9 cellular contexts compared by ENCODE assay signal in genomic region chr7:30888783-30889182, GRCh38. TPM values are rescaled to one million over a fixed set of nuclear protein-coding genes. Genes with fewer than 3 reads are reported as not detected.
DNase-seq lines count a peak whose midpoint lies in the region; ATAC-seq and TF ChIP-seq lines count a peak whose summit lies in the region.
"Had no signal": no experiment of that assay in that cellular context is flagged by ENCODE, and none has a peak within 500 bp of the region (broad histone marks: within the 10 kb centered on the region; RNA-seq: fewer than 3 reads in every experiment).

No MANE protein-coding gene starts in this region.

- ATAC-seq in HG02798 (IDR thresholded peaks at IDR 0.05; ENCODE audit: poor library complexity, unreplicated experiment) = no peak
- ATAC-seq in activated T-cell treated with anti-CD3 and anti-CD28 coated beads, Interleukin-2, amount 50 U/mL, for 4 hours = no peak

- H3K27ac Mint-ChIP-seq in nephron progenitor cell = peak overlapping the region; percentile 33
- H3K27ac Mint-ChIP-seq: naive B cell had no signal

- H3K9me3 Mint-ChIP-seq in nephron progenitor cell = peaks cover 9% of the 10 kb centered on the region
- H3K9me3 Mint-ChIP-seq in activated T-cell treated with anti-CD3 and anti-CD28 coated beads, Interleukin-2, amount 50 U/mL, for 4 hours = peaks cover 10% of the 10 kb centered on the region

- H3K4me1 Mint-ChIP-seq in nephron progenitor cell = peaks cover 60% of the 10 kb centered on the region
- H3K4me1 Mint-ChIP-seq in activated T-cell treated with anti-CD3 and anti-CD28 coated beads, Interleukin-2, amount 50 U/mL, for 4 hours (ENCODE audit: low read depth) = no peaks in the 10 kb centered on the region

- H3K27me3 Mint-ChIP-seq in nephron progenitor cell (ENCODE audit: low read depth, poor library complexity) = peaks cover 3% of the 10 kb centered on the region
- H3K27me3 Mint-ChIP-seq in activated T-cell treated with anti-CD3 and anti-CD28 coated beads, Interleukin-2, amount 50 U/mL, for 4 hours (ENCODE audit: low read depth) = peaks cover 5% of the 10 kb centered on the region

- peak; percentile 8 for DNase-seq in Caki2 (ENCODE audit: low read depth)
- peak; percentile 78 for DNase-seq in NCI-H2171 treated with DMSO at 0.1 percent for 48 hours (lab: John Stamatoyannopoulos, UW)
- DNase-seq in epithelial cell of proximal tubule (ENCODE audit: low read depth) = peak; percentile 39
- DNase-seq in nephron progenitor cell = no peak
- no peak for DNase-seq in NK-92 (lab: John Stamatoyannopoulos, UW; ENCODE audit: unreplicated experiment)
- DNase-seq in NK-92 treated with Interleukin-12 subunit alpha and Interleukin-12 subunit beta, amount 100 ng/mL, for 24 hours (lab: John Stamatoyannopoulos, UW) = no peak
- DNase-seq in activated T-cell treated with anti-CD3 and anti-CD28 coated beads, Interleukin-2, amount 50 U/mL, for 4 hours = no peak
- DNase-seq: naive B cell had no signal

- in situ Hi-C loops in Caki2 (cut with HindIII; ENCODE audit: low pct_unique_long_range_greater_than_20kb, low sequenced_read_pairs) = no loop called here

- no peak overlapping the region for H3K4me3 Mint-ChIP-seq in nephron progenitor cell
- H3K4me3 Mint-ChIP-seq in activated T-cell treated with anti-CD3 and anti-CD28 coated beads, Interleukin-2, amount 50 U/mL, for 4 hours = no peak overlapping the region
- H3K4me3 Mint-ChIP-seq: naive B cell had no signal

- no peak overlapping the region for H3K4me3 ChIP-seq in epithelial cell of proximal tubule (ENCODE audit: low read depth, low read length)

- H3K36me3 Mint-ChIP-seq in nephron progenitor cell (ENCODE audit: low read depth) = peaks cover 10% of the 10 kb centered on the region
- H3K36me3 Mint-ChIP-seq in activated T-cell treated with anti-CD3 and anti-CD28 coated beads, Interleukin-2, amount 50 U/mL, for 4 hours (ENCODE audit: insufficient read depth) = no peaks in the 10 kb centered on the region

- TF ChIP-seq CTCF in epithelial cell of proximal tubule (conservative IDR thresholded peaks at IDR 0.05; ENCODE audit: low read depth, low read length) (no peak), nephron progenitor cell (IDR thresholded peaks at IDR 0.05) (no peak)

RNA-seq across cellular contexts. Expression of gene AQP1, which starts 22.9 kb away (rescaled TPM):
- total RNA-seq in Caki2 (2014; rRNA removed; shearing (Covaris generic); ENCODE audit: low replicate concordance) = 0.32 TPM in 1 of 2 replicates, not detected in the other
- 0.72 and 2.1 TPM in 2 replicates for total RNA-seq in epithelial cell of proximal tubule
- 1 to 10 TPM in 1 of 3 donors, under 1 TPM in 2; 0.79 to 1.1 (median 0.91) TPM for total RNA-seq in activated T-cell treated with anti-CD3 and anti-CD28 coated beads, Interleukin-2, amount 50 U/mL, for 4 hours

Comparison
In these comparisons a context has a peak if more than half of its experiments do, and no peak if none do; other contexts are left out.
1. DNase-seq: peak in Caki2 (single experiment), NCI-H2171 treated with DMSO at 0.1 percent for 48 hours (single experiment) and epithelial cell of proximal tubule (single experiment); none in nephron progenitor cell (single experiment), NK-92 (single experiment), NK-92 treated with Interleukin-12 subunit alpha and Interleukin-12 subunit beta, amount 100 ng/mL, for 24 hours (single experiment) and activated T-cell treated with anti-CD3 and anti-CD28 coated beads, Interleukin-2, amount 50 U/mL, for 4 hours (single experiment).